ENCODE assay signal across 7 cellular contexts in genomic region chr12:1796515-1797010, GRCh38. TPM values are rescaled to one million over a fixed set of nuclear protein-coding genes. Genes with fewer than 3 reads are reported as not detected.
DNase-seq lines count a peak whose midpoint lies in the region; ATAC-seq, FAIRE-seq and TF ChIP-seq lines count a peak whose summit lies in the region.

No MANE protein-coding gene starts in this region.

- 77 to 83% methylated on average over 30 to 43 of the region's 43 CpGs for WGBS in mesodermal cell (ENCODE audit: insufficient coverage in 2 of 2), 2 experiments
- 1% methylated on average over 43 of the region's 43 CpGs for WGBS in thymus

- H3K9me3 Mint-ChIP-seq in T-cell (no peaks in the 10 kb centered on the region), chondrocyte (ENCODE audit: low read depth) (no peaks in the 10 kb centered on the region)

- no peak for FAIRE-seq in D721Med (lab: Jason Lieb, UNC)

- peak; percentile 33 for ATAC-seq in GM18517 (IDR thresholded peaks at IDR 0.05; ENCODE audit: unreplicated experiment)
- ATAC-seq in HG02852 (IDR thresholded peaks at IDR 0.05; ENCODE audit: unreplicated experiment) = peak; percentile 31
- peak; percentile 31 to 57 (median 52) for ATAC-seq in T-cell (replicated peaks in 1 of 4)

- H3K27ac ChIP-seq in mesodermal cell (ENCODE audit: low read depth, low read length, severe bottlenecking) = no peak overlapping the region
- peak overlapping the region; percentile 85 for H3K27ac ChIP-seq in thymus (ENCODE audit: low read depth)

- H3K4me3 Mint-ChIP-seq in T-cell = peak overlapping the region; percentile 81 to 90 (median 86)
- H3K4me3 Mint-ChIP-seq in chondrocyte (ENCODE audit: unreplicated experiment) = no peak overlapping the region

- H3K4me1 Mint-ChIP-seq in T-cell (peaks cover 6 to 11% (median 10%) of the 10 kb centered on the region in 3 donors), chondrocyte (ENCODE audit: low read depth) (peaks cover 27% of the 10 kb centered on the region)

- H3K27me3 Mint-ChIP-seq in T-cell (no peaks in the 10 kb centered on the region), chondrocyte (ENCODE audit: low read depth) (no peaks in the 10 kb centered on the region)

- DNase-seq in T-cell = peak in 25 of 34 experiments; percentile 20 to 60 (median 34)
- peak; percentile 90 for DNase-seq in chondrocyte (ENCODE audit: low spot score)
- DNase-seq in D721Med (ENCODE audit: insufficient read length, low spot score) = no peak

- no peaks in the 10 kb centered on the region for H3K27me3 ChIP-seq in thymus (ENCODE audit: control insufficient read depth, insufficient read depth)

- H3K4me1 ChIP-seq in mesodermal cell (ENCODE audit: control insufficient read depth, insufficient read depth, low read length, poor library complexity, severe bottlenecking) (peaks cover 7% of the 10 kb centered on the region), thymus (ENCODE audit: control insufficient read depth, insufficient read depth, low read length) (peaks cover 6% of the 10 kb centered on the region)

- peak overlapping the region; percentile 14 for H3K4me3 ChIP-seq in mesodermal cell (ENCODE audit: extremely low read depth, insufficient read depth, low read length, poor library complexity, severe bottlenecking)
- peak overlapping the region; percentile 81 for H3K4me3 ChIP-seq in thymus (ENCODE audit: low read length)

- H3K36me3 ChIP-seq in mesodermal cell (ENCODE audit: control insufficient read depth, insufficient read depth, low read length) (no peaks in the 10 kb centered on the region), thymus (ENCODE audit: control insufficient read depth, insufficient read depth) (no peaks in the 10 kb centered on the region)

- H3K36me3 Mint-ChIP-seq in T-cell = no peaks in the 10 kb centered on the region
- no peaks in the 10 kb centered on the region for H3K36me3 Mint-ChIP-seq in chondrocyte (ENCODE audit: low read depth)

- H3K9me3 ChIP-seq in mesodermal cell (ENCODE audit: control insufficient read depth, low read length) = no peaks in the 10 kb centered on the region
- H3K9me3 ChIP-seq in thymus (ENCODE audit: control insufficient read depth) = no peaks in the 10 kb centered on the region

- peak overlapping the region; percentile 89 to 92 for H3K27ac Mint-ChIP-seq in T-cell
- H3K27ac Mint-ChIP-seq in chondrocyte (ENCODE audit: unreplicated experiment) = no peak overlapping the region

- CTCF ChIA-PET in T-cell (lab: Charles Lee) = interaction anchor here in 1 of 2 donors (1.0 to 2.7 kb wide), 2 partner anchors 144 kb away, joined by 4 to 36 read pairs; no protein-coding TSS in a partner anchor

- TF ChIP-seq CTCF in chondrocyte (IDR thresholded peaks at IDR 0.05) = no peak
- no peak for TF ChIP-seq CTCF in D721Med (IDR thresholded peaks at IDR 0.05; ENCODE audit: insufficient read depth, missing control alignments)

- POLR2A ChIA-PET in T-cell (lab: Charles Lee) = no interaction called here

RNA-seq across cellular contexts. Expression of gene LRTM2, which starts 23.8 kb away (rescaled TPM):
- total RNA-seq in T-cell (not detected), chondrocyte (not detected in 3 replicates)
- not detected for polyA plus RNA-seq in mesodermal cell (2013, experiment 1 of 2)
- not detected for polyA plus RNA-seq in mesodermal cell (2013, experiment 2 of 2)
- 0.11 TPM for polyA plus RNA-seq in thymus
